10 cellular contexts compared by ENCODE assay signal in genomic region chr12:42468853-42469252, GRCh38.
A peak's percentile ranks its signal among the peaks of the same experiment; 100 is the strongest.
DNase-seq lines count a peak whose midpoint lies in the region; ATAC-seq and TF ChIP-seq lines count a peak whose summit lies in the region.
"Had no signal": no experiment of that assay in that cellular context is flagged by ENCODE, and none has a peak within 500 bp of the region (broad histone marks: within the 10 kb centered on the region; RNA-seq: fewer than 3 reads in every experiment).

No MANE protein-coding gene starts in this region.

- H3K27ac Mint-ChIP-seq in IgD-negative memory B cell: peak overlapping the region; percentile 46 to 97 (median 60)

- no peaks in the 10 kb centered on the region for H3K27me3 ChIP-seq in hepatocyte

- H4K20me1 ChIP-seq in hepatocyte (ENCODE audit: insufficient read depth, poor library complexity, severe bottlenecking): peaks cover 22% of the 10 kb centered on the region

- no peak overlapping the region for H3K27ac ChIP-seq in hepatocyte

- no peak overlapping the region for H2AFZ ChIP-seq in hepatocyte

- H3K4me1 Mint-ChIP-seq in IgD-negative memory B cell: peaks cover 20 to 57% (median 30%) of the 10 kb centered on the region in 3 donors

- peak overlapping the region; percentile 41 to 92 (median 81) for H3K4me3 Mint-ChIP-seq in IgD-negative memory B cell

- peaks cover 22% of the 10 kb centered on the region for H3K4me1 ChIP-seq in hepatocyte (ENCODE audit: insufficient read depth)

- peak; percentile 7 for ATAC-seq in GM21360 (IDR thresholded peaks at IDR 0.05; ENCODE audit: unreplicated experiment)

- no peaks in the 10 kb centered on the region for H3K9me2 ChIP-seq in hepatocyte (replicated peaks; ENCODE audit: insufficient read depth)

- peaks cover 4% of the 10 kb centered on the region for H3K36me3 Mint-ChIP-seq in IgD-negative memory B cell

- no peaks in the 10 kb centered on the region for H3K9me3 ChIP-seq in hepatocyte (ENCODE audit: low read depth)

- no peaks in the 10 kb centered on the region for H3K27me3 Mint-ChIP-seq in IgD-negative memory B cell

- H3K79me2 ChIP-seq in hepatocyte: peaks cover 51% of the 10 kb centered on the region

- peak overlapping the region; percentile 14 for H3K4me2 ChIP-seq in hepatocyte

- no peak for TF ChIP-seq CTCF in hepatocyte (IDR thresholded peaks at IDR 0.05; ENCODE audit: poor library complexity)

- H3K4me3 ChIP-seq in hepatocyte: no peak overlapping the region

- WGBS in hepatocyte (ENCODE audit: low lambda C conversion rate, missing lambda C conversion rate): 67% methylated on average over 4 of the region's 4 CpGs

- no peaks in the 10 kb centered on the region for H3K9me3 Mint-ChIP-seq in IgD-negative memory B cell

- DNase-seq in GF-D8 (lab: John Stamatoyannopoulos, UW) (peak; percentile 25), hepatocyte (ENCODE audit: low spot score) (no peak), SW 1271 (lab: John Stamatoyannopoulos, UW) (no peak), EL (no peak), NCI-H524 treated with DMSO at 0.1 percent for 48 hours (lab: John Stamatoyannopoulos, UW) (no peak)
- DNase-seq in central memory CD4-positive, alpha-beta T cell: no peak
- DNase-seq: effector memory CD4-positive, alpha-beta T cell; stimulated activated CD4-positive, alpha-beta T cell treated with anti-CD3 and anti-CD28 coated beads, Interleukin-2, amount 100 ng/mL, for 24 hours had no signal

- H3K36me3 ChIP-seq in hepatocyte (replicated peaks; ENCODE audit: insufficient read depth, low read depth): no peaks in the 10 kb centered on the region
